16 cellular contexts compared by ENCODE assay signal in the genomic region with DNA sequence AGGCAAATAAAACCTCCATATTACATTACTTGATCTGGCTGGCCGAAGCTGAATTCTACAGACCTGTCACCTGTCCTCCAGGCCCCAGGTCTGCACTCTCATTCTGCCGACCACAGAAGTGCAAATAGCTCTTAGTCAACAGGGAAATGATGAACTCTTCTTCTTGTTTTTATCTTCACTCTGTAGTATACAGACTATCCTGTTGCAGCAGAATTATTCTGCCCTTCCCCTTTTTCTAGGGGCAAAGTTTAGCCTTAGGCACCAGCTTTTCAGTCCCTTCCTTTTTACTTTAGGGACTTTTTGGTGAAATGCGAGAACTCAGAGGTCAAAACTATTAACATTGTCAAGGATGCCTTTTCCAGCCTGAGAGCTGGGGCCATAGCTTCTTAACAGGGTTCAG.
DNase-seq lines count a peak whose midpoint lies in the region; ATAC-seq, FAIRE-seq and TF ChIP-seq lines count a peak whose summit lies in the region.
"Had no signal": no experiment of that assay in that cellular context is flagged by ENCODE, and none has a peak within 500 bp of the region (broad histone marks: within the 10 kb centered on the region; RNA-seq: fewer than 3 reads in every experiment).

No MANE protein-coding gene starts in this region.

- POLR2A ChIA-PET in HepG2 (lab: Yijun Ruan, JAX), result no interaction called here

- no peak for TF ChIP-seq RAD21 in HepG2 (CRISPR knock-in tag; IDR thresholded peaks at IDR 0.05)

- no peak overlapping the region for H3K27ac Mint-ChIP-seq in osteocyte (ENCODE audit: unreplicated experiment)
- H3K27ac Mint-ChIP-seq: activated naive CD8-positive, alpha-beta T cell treated with anti-CD3 and anti-CD28 coated beads for 36 hours had no signal

- no peaks in the 10 kb centered on the region for H3K36me3 Mint-ChIP-seq in osteocyte (ENCODE audit: unreplicated experiment)
- H3K36me3 Mint-ChIP-seq: activated naive CD8-positive, alpha-beta T cell treated with anti-CD3 and anti-CD28 coated beads for 36 hours had no signal

- no peaks in the 10 kb centered on the region for H3K27me3 ChIP-seq in HepG2 (ENCODE audit: control insufficient read depth in 1 of 2, insufficient read depth in 2 of 2, low read length in 2 of 2)
- H3K27me3 ChIP-seq: BLaER1, cardiac muscle cell had no signal

- in situ Hi-C loops in HepG2 (cut with HindIII; ENCODE audit: extremely low pct_ligation_motif_present, low pct_unique_long_range_greater_than_20kb), result no loop called here

- DNase-seq in DMS53 (lab: John Stamatoyannopoulos, UW), result peak; percentile 86
- peak; percentile 49 for DNase-seq in NCI-H748 treated with DMSO at 0.1 percent for 48 hours (lab: John Stamatoyannopoulos, UW)
- peak; percentile 31 for DNase-seq in HepG2 (ENCODE audit: low spot score)
- DNase-seq in osteocyte (ENCODE audit: extremely low spot score, unreplicated experiment), result no peak
- DNase-seq in iPS-NIHi7 (ENCODE audit: extremely low spot score), result no peak
- DNase-seq: activated naive CD8-positive, alpha-beta T cell treated with anti-CD3 and anti-CD28 coated beads for 36 hours; stimulated activated CD4-positive, alpha-beta T cell treated with anti-CD3 and anti-CD28 coated beads, Interleukin-4, amount 100 ng/mL, for 24 hours; stimulated activated naive CD4-positive, alpha-beta T cell treated with Interleukin-2 at 50 U/mL for 16 hours had no signal

- H3K4me1 Mint-ChIP-seq in osteocyte (ENCODE audit: unreplicated experiment), result no peaks in the 10 kb centered on the region
- H3K4me1 Mint-ChIP-seq: activated naive CD8-positive, alpha-beta T cell treated with anti-CD3 and anti-CD28 coated beads for 36 hours had no signal

- 2% methylated on average over 3 of the region's 3 CpGs for WGBS in HepG2 (ENCODE audit: low lambda C conversion rate)

- H3K79me2 ChIP-seq in HepG2 (ENCODE audit: insufficient read depth, low read length), result no peaks in the 10 kb centered on the region

- ATAC-seq in GM18868 (IDR thresholded peaks at IDR 0.05; ENCODE audit: unreplicated experiment) (peak; percentile 37), HepG2 (peak; percentile 83), GM21717 (IDR thresholded peaks at IDR 0.05; ENCODE audit: unreplicated experiment) (no peak)
- ATAC-seq: activated CD4-positive, CD25-positive, alpha-beta regulatory T cell treated with anti-CD3 and anti-CD28 coated beads, Interleukin-2, amount 50 U/mL, for 24 hours; HCT116; SK-N-SH treated with all-trans-retinoic acid at 6 μM for 48 hours had no signal

- H3K9me3 ChIP-seq in HepG2 (ENCODE audit: low read length), result no peaks in the 10 kb centered on the region
- H3K9me3 ChIP-seq: BLaER1 had no signal

- no TSS peak for BruUV-seq in HepG2 (replicated peaks; lab: Mats Ljungman, UMichigan)

- CTCF ChIA-PET in HepG2 (lab: Yijun Ruan, JAX; ENCODE audit: low intra/inter-chr PET ratio, low total read pairs), result no interaction called here

- no peak overlapping the region for H3K4me3 ChIP-seq in HepG2 (replicated peaks in 1 of 3; ENCODE audit: insufficient read depth in 1 of 3, low read depth in 2 of 3, low read length in 3 of 3)
- H3K4me3 ChIP-seq: BLaER1, cardiac muscle cell had no signal

- H3K9me3 Mint-ChIP-seq in osteocyte (ENCODE audit: unreplicated experiment), result no peaks in the 10 kb centered on the region
- H3K9me3 Mint-ChIP-seq: activated naive CD8-positive, alpha-beta T cell treated with anti-CD3 and anti-CD28 coated beads for 36 hours had no signal

- no peaks in the 10 kb centered on the region for H3K36me3 ChIP-seq in HepG2 (replicated peaks in 1 of 2; ENCODE audit: control insufficient read depth in 1 of 2, insufficient read depth in 2 of 2, low read length in 2 of 2)
- H3K36me3 ChIP-seq: BLaER1, cardiac muscle cell had no signal

- no peaks in the 10 kb centered on the region for H4K20me1 ChIP-seq in HepG2 (ENCODE audit: insufficient read depth, low read length)
- H4K20me1 ChIP-seq: BLaER1 had no signal

- H3K4me1 ChIP-seq in HepG2 (ENCODE audit: insufficient read depth, low read length), result peaks cover 20% of the 10 kb centered on the region

- H3K27me3 Mint-ChIP-seq in osteocyte (ENCODE audit: unreplicated experiment), result peaks cover 11% of the 10 kb centered on the region
- H3K27me3 Mint-ChIP-seq: activated naive CD8-positive, alpha-beta T cell treated with anti-CD3 and anti-CD28 coated beads for 36 hours had no signal

- H3K4me2 ChIP-seq in HepG2 (ENCODE audit: low read depth, low read length), result 0 out of 2 replicates have a peak overlapping the region, but pooled peaks have one; percentile 0
- H3K4me2 ChIP-seq: BLaER1 had no signal

- intact Hi-C loops in HepG2 (cut with micrococcal nuclease; ENCODE audit: unreplicated experiment), result no loop called here

- no peak overlapping the region for H3K9ac ChIP-seq in HepG2 (ENCODE audit: insufficient read depth, low read depth, low read length)
- H3K9ac ChIP-seq: BLaER1 had no signal

- FAIRE-seq in HepG2 (lab: Jason Lieb, UNC), result no peak
- FAIRE-seq: endothelial cell of umbilical vein had no signal

- TF ChIP-seq EP300 in HepG2 (IDR thresholded peaks at IDR 0.05; ENCODE audit: low read depth in 2 of 2, low read length in 2 of 2), result no peak
- TF ChIP-seq EP300 in HepG2 (CRISPR knock-in tag; IDR thresholded peaks at IDR 0.05; ENCODE audit: borderline replicate concordance), result no peak

- no peak overlapping the region for H2AFZ ChIP-seq in HepG2 (ENCODE audit: low read length)

- no peak overlapping the region for H3K27ac ChIP-seq in HepG2 (ENCODE audit: extremely low read length, insufficient read depth, low read length)
- H3K27ac ChIP-seq: BLaER1, cardiac muscle cell had no signal

- TF ChIP-seq CTCF in HepG2 (CRISPR knock-in tag; IDR thresholded peaks at IDR 0.05) (no peak), osteocyte (IDR thresholded peaks at IDR 0.05) (no peak)

- no peak for TF ChIP-seq POLR2A in HepG2 (IDR thresholded peaks at IDR 0.05; ENCODE audit: insufficient read depth in 1 of 2, low read depth in 2 of 2, low read length in 2 of 2)

- H3K4me3 Mint-ChIP-seq in osteocyte (ENCODE audit: unreplicated experiment), result no peak overlapping the region
- H3K4me3 Mint-ChIP-seq: activated naive CD8-positive, alpha-beta T cell treated with anti-CD3 and anti-CD28 coated beads for 36 hours had no signal

TF ChIP-seq in HepG2, 621 proteins besides CTCF, POLR2A, EP300 and RAD21 (continues in another document):
- TF ChIP-seq ZEB1 (IDR thresholded peaks at IDR 0.05; ENCODE audit: insufficient replicate concordance, low read depth) (no peak), HNRNPUL1 (IDR thresholded peaks at IDR 0.05; ENCODE audit: low read depth, low read length) (no peak), SP2 (CRISPR knock-in tag; IDR thresholded peaks at IDR 0.05) (no peak), ZNF224 (CRISPR knock-in tag; IDR thresholded peaks at IDR 0.05) (no peak), SYNCRIP (IDR thresholded peaks at IDR 0.05; ENCODE audit: insufficient read depth, low read depth, low read length) (no peak), ZNF30 (CRISPR knock-in tag; IDR thresholded peaks at IDR 0.05) (no peak)
- TF ChIP-seq, protein P1, sequence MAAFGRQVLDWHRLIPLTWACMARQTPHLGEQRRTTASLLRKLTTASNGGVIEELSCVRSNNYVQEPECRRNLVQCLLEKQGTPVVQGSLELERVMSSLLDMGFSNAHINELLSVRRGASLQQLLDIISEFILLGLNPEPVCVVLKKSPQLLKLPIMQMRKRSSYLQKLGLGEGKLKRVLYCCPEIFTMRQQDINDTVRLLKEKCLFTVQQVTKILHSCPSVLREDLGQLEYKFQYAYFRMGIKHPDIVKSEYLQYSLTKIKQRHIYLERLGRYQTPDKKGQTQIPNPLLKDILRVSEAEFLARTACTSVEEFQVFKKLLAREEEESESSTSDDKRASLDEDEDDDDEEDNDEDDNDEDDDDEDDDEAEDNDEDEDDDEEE (CRISPR knock-in tag; IDR thresholded peaks at IDR 0.05), result no peak
- TF ChIP-seq, protein P2, sequence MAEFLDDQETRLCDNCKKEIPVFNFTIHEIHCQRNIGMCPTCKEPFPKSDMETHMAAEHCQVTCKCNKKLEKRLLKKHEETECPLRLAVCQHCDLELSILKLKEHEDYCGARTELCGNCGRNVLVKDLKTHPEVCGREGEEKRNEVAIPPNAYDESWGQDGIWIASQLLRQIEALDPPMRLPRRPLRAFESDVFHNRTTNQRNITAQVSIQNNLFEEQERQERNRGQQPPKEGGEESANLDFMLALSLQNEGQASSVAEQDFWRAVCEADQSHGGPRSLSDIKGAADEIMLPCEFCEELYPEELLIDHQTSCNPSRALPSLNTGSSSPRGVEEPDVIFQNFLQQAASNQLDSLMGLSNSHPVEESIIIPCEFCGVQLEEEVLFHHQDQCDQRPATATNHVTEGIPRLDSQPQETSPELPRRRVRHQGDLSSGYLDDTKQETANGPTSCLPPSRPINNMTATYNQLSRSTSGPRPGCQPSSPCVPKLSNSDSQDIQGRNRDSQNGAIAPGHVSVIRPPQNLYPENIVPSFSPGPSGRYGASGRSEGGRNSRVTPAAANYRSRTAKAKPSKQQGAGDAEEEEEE (CRISPR knock-in tag; IDR thresholded peaks at IDR 0.05; ENCODE audit: borderline replicate concordance), result no peak
- TF ChIP-seq, protein P3, sequence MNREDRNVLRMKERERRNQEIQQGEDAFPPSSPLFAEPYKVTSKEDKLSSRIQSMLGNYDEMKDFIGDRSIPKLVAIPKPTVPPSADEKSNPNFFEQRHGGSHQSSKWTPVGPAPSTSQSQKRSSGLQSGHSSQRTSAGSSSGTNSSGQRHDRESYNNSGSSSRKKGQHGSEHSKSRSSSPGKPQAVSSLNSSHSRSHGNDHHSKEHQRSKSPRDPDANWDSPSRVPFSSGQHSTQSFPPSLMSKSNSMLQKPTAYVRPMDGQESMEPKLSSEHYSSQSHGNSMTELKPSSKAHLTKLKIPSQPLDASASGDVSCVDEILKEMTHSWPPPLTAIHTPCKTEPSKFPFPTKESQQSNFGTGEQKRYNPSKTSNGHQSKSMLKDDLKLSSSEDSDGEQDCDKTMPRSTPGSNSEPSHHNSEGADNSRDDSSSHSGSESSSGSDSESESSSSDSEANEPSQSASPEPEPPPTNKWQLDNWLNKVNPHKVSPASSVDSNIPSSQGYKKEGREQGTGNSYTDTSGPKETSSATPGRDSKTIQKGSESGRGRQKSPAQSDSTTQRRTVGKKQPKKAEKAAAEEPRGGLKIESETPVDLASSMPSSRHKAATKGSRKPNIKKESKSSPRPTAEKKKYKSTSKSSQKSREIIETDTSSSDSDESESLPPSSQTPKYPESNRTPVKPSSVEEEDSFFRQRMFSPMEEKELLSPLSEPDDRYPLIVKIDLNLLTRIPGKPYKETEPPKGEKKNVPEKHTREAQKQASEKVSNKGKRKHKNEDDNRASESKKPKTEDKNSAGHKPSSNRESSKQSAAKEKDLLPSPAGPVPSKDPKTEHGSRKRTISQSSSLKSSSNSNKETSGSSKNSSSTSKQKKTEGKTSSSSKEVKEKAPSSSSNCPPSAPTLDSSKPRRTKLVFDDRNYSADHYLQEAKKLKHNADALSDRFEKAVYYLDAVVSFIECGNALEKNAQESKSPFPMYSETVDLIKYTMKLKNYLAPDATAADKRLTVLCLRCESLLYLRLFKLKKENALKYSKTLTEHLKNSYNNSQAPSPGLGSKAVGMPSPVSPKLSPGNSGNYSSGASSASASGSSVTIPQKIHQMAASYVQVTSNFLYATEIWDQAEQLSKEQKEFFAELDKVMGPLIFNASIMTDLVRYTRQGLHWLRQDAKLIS (CRISPR knock-in tag; IDR thresholded peaks at IDR 0.05), result no peak

Comparison
In these comparisons a context has a peak if more than half of its experiments do, and no peak if none do; other contexts are left out.
1. DNase-seq: peak in DMS53 (single experiment), NCI-H748 treated with DMSO at 0.1 percent for 48 hours (single experiment) and HepG2 (single experiment); none in osteocyte (single experiment) and iPS-NIHi7 (single experiment).